In the genomic region with DNA sequence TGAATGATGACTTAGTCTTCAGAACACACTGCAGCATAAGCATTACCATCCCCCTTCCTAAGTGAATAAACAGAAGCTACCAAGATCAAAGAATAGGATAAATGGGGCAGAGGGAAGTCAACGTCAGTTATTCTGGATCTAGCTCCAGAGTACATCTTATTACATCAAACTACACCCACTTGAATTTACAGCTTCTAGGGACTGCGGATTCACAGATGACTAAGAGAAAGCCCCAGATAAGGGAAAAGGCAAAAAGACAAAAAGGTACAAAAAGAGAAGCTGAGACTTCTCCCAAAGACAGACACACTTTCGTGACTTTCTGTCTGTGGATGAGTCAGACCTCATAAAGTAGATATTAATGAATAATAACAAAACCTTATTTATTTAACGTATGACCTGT, we compare ENCODE assay signal across 22 cellular contexts.
DNase-seq lines count a peak whose midpoint lies in the region; ATAC-seq, FAIRE-seq and TF ChIP-seq lines count a peak whose summit lies in the region.
"Had no signal": no experiment of that assay in that cellular context is flagged by ENCODE, and none has a peak within 500 bp of the region (broad histone marks: within the 10 kb centered on the region; RNA-seq: fewer than 3 reads in every experiment).

No MANE protein-coding gene starts in this region.

- no peak for DNase-seq in GM12878 (ENCODE audit: low read depth, low spot score)
- DNase-seq in putamen (ENCODE audit: low spot score): peak; percentile 68
- DNase-seq in superior temporal gyrus (ENCODE audit: extremely low spot score): peak; percentile 41
- no peak for DNase-seq in cortex of kidney (lab: John Stamatoyannopoulos, UW)
- DNase-seq in PC-9: no peak
- DNase-seq in C1 segment of cervical spinal cord (lab: John Stamatoyannopoulos, UW): no peak
- DNase-seq: 8988T; ACHN; BE2C; Caco-2; Calu3; CD4-positive, alpha-beta T cell; CD8-positive, alpha-beta T cell; DMS79 treated with DMSO at 0.1 percent for 48 hours; GF-D8 had no signal

- TF ChIP-seq EP300 in GM12878 (IDR thresholded peaks at IDR 0.05; ENCODE audit: borderline replicate concordance in 1 of 2, control insufficient read depth in 1 of 2, low read depth in 2 of 2, low read length in 2 of 2): no peak

- no peaks in the 10 kb centered on the region for H3F3A ChIP-seq in PC-9 (ENCODE audit: insufficient read depth, low read depth)

- TF ChIP-seq CTCF in GM12878 (IDR thresholded peaks at IDR 0.05 in 2 of 3, conservative IDR thresholded peaks at IDR 0.05 in 1 of 3; ENCODE audit: control insufficient read depth in 2 of 3, extremely low read depth in 1 of 3, insufficient read depth in 1 of 3, low read depth in 3 of 3, low read length in 3 of 3) (no peak), PC-9 (conservative IDR thresholded peaks at IDR 0.05) (no peak)

- H3K4me1 ChIP-seq in GM12878 (ENCODE audit: control insufficient read depth, insufficient read depth, low read length) (no peaks in the 10 kb centered on the region), PC-9 (replicated peaks; ENCODE audit: insufficient read depth) (no peaks in the 10 kb centered on the region)
- H3K4me1 ChIP-seq: BE2C, BLaER1, Caco-2 had no signal

- H2AFZ ChIP-seq in GM12878 (ENCODE audit: control insufficient read depth, low read depth, low read length) (no peak overlapping the region), PC-9 (no peak overlapping the region)

- TF ChIP-seq POLR2A in GM12878 (IDR thresholded peaks at IDR 0.05; ENCODE audit: low read depth, low read length): no peak

- intact Hi-C loops in GM12878 (cut with micrococcal nuclease; ENCODE audit: unreplicated experiment): no loop called here
- intact Hi-C loops in PC-9 (cut with micrococcal nuclease; ENCODE audit: unreplicated experiment): no loop called here

- SMC1A ChIA-PET in GM12878 (lab: Charles Lee; ENCODE audit: uncharacterized antibody, unreplicated experiment): no interaction called here

- peak; percentile 18 for FAIRE-seq in GM12878 (lab: Jason Lieb, UNC)
- FAIRE-seq: A204.1, D721Med, G401.6, GM12892, GM18507 had no signal

- CTCF ChIA-PET in GM12878 (lab: Yijun Ruan, JAX) (no interaction called here), PC-9 (lab: Charles Lee) (no interaction called here)

- H3K4me3 ChIP-seq in GM12878 (no peak overlapping the region), PC-9 (no peak overlapping the region)
- H3K4me3 ChIP-seq: BLaER1 had no signal

- H3K9me2 ChIP-seq in PC-9 (ENCODE audit: insufficient read depth): no peaks in the 10 kb centered on the region

- H3K9me3 ChIP-seq in GM12878 (replicated peaks; ENCODE audit: control insufficient read depth, insufficient read depth, low read length): no peaks in the 10 kb centered on the region
- H3K9me3 ChIP-seq in PC-9 (ENCODE audit: insufficient read depth, low read depth): no peaks in the 10 kb centered on the region
- H3K9me3 ChIP-seq: BE2C, BLaER1, Caco-2 had no signal

- ATAC-seq in GM12878: no peak
- ATAC-seq: CD8-positive, alpha-beta T cell had no signal

- H3K9ac ChIP-seq in GM12878 (ENCODE audit: control insufficient read depth, insufficient read depth, low read length): no peak overlapping the region
- H3K9ac ChIP-seq: BLaER1 had no signal

- RAD21 ChIA-PET in GM12878 (lab: Charles Lee; ENCODE audit: unreplicated experiment): no interaction called here

- H3K79me2 ChIP-seq in GM12878 (ENCODE audit: control insufficient read depth, insufficient read depth, low read length) (no peaks in the 10 kb centered on the region), PC-9 (ENCODE audit: low read depth) (no peaks in the 10 kb centered on the region)

- H3K4me2 ChIP-seq in GM12878 (ENCODE audit: control insufficient read depth, insufficient read depth) (no peak overlapping the region), PC-9 (no peak overlapping the region)
- H3K4me2 ChIP-seq: BLaER1 had no signal

- POLR2A ChIA-PET in GM12878 (lab: Charles Lee): no interaction called here
- POLR2A ChIA-PET in PC-9 (lab: Charles Lee; ENCODE audit: unreplicated experiment): no interaction called here

- H3K36me3 ChIP-seq in GM12878 (ENCODE audit: control insufficient read depth in 2 of 2, insufficient read depth in 2 of 2, low read length in 1 of 2) (no peaks in the 10 kb centered on the region), PC-9 (ENCODE audit: low read depth) (no peaks in the 10 kb centered on the region)
- H3K36me3 ChIP-seq: BE2C, BLaER1 had no signal

- H3K27me3 ChIP-seq in GM12878 (replicated peaks in 1 of 2; ENCODE audit: control insufficient read depth in 2 of 2, insufficient read depth in 2 of 2, low read length in 1 of 2): no peaks in the 10 kb centered on the region; a peak in 2 of 4 replicates
- no peaks in the 10 kb centered on the region for H3K27me3 ChIP-seq in PC-9 (ENCODE audit: insufficient read depth, low read depth)
- H3K27me3 ChIP-seq: BE2C, BLaER1 had no signal

- H4K20me1 ChIP-seq in GM12878 (ENCODE audit: control insufficient read depth, insufficient read depth): no peaks in the 10 kb centered on the region
- H4K20me1 ChIP-seq in PC-9 (ENCODE audit: insufficient read depth): no peaks in the 10 kb centered on the region
- H4K20me1 ChIP-seq: BLaER1 had no signal

- in situ Hi-C loops in GM12878 (cut with MboI): no loop called here

- H3K27ac ChIP-seq in GM12878 (ENCODE audit: control insufficient read depth, insufficient read depth) (no peak overlapping the region), PC-9 (no peak overlapping the region)
- H3K27ac ChIP-seq: BLaER1, C4-2B had no signal

- no TSS peak for BruUV-seq in GM12878 (replicated peaks; lab: Mats Ljungman, UMichigan)
- BruUV-seq in PC-9 (replicated peaks; lab: Mats Ljungman, UMichigan): no TSS peak

- no peak for TF ChIP-seq RAD21 in GM12878 (IDR thresholded peaks at IDR 0.05; ENCODE audit: insufficient read depth, low read depth, low read length)

- WGBS in GM12878 (ENCODE audit: insufficient coverage, insufficient replicate concordance, low lambda C conversion rate, missing lambda C conversion rate): 4% methylated on average over 4 of the region's 4 CpGs

TF ChIP-seq in GM12878, 131 proteins besides CTCF, POLR2A, EP300 and RAD21:
- TF ChIP-seq FOXK2 (IDR thresholded peaks at IDR 0.05) (no peak), TAF1 (IDR thresholded peaks at IDR 0.05; ENCODE audit: borderline replicate concordance, low read depth, low read length) (no peak), RELB (IDR thresholded peaks at IDR 0.05; ENCODE audit: low read depth) (no peak), CBFB (IDR thresholded peaks at IDR 0.05; ENCODE audit: low read depth) (no peak), ZBED1 (IDR thresholded peaks at IDR 0.05; ENCODE audit: borderline replicate concordance) (no peak), CBX3 (IDR thresholded peaks at IDR 0.05; ENCODE audit: borderline replicate concordance, low read depth) (no peak)
- TF ChIP-seq, protein P1, sequence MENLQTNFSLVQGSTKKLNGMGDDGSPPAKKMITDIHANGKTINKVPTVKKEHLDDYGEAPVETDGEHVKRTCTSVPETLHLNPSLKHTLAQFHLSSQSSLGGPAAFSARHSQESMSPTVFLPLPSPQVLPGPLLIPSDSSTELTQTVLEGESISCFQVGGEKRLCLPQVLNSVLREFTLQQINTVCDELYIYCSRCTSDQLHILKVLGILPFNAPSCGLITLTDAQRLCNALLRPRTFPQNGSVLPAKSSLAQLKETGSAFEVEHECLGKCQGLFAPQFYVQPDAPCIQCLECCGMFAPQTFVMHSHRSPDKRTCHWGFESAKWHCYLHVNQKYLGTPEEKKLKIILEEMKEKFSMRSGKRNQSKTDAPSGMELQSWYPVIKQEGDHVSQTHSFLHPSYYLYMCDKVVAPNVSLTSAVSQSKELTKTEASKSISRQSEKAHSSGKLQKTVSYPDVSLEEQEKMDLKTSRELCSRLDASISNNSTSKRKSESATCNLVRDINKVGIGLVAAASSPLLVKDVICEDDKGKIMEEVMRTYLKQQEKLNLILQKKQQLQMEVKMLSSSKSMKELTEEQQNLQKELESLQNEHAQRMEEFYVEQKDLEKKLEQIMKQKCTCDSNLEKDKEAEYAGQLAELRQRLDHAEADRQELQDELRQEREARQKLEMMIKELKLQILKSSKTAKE (IDR thresholded peaks at IDR 0.05; ENCODE audit: low read depth, poor library complexity, severe bottlenecking): no peak

Comparison
In these comparisons a context has a peak if more than half of its experiments do, and no peak if none do; other contexts are left out.
1. DNase-seq: peak in putamen (single experiment) and superior temporal gyrus (single experiment); none in GM12878 (single experiment), cortex of kidney (single experiment), PC-9 (0 of 2) and C1 segment of cervical spinal cord (0 of 14).